ENCODE assay signal across 32 cellular contexts in genomic region chr3:4011136-4011535, GRCh38.
"Had no signal": no experiment of that assay in that cellular context is flagged by ENCODE, and none has a peak within 500 bp of the region (broad histone marks: within the 10 kb centered on the region; RNA-seq: fewer than 3 reads in every experiment).

No MANE protein-coding gene starts in this region.

- H3K36me3 ChIP-seq: adrenal gland, ascending aorta, breast epithelium, cardiac muscle cell, colonic mucosa, esophagus squamous epithelium had no signal

- DNase-seq: activated CD4-positive, alpha-beta memory T cell treated with anti-CD3 and anti-CD28 coated beads for 36 hours; activated CD4-positive, alpha-beta T cell treated with anti-CD3 and anti-CD28 coated beads for 1 hour; activated CD4-positive, alpha-beta T cell treated with anti-CD3 and anti-CD28 coated beads, Interleukin-2, amount 10 ng/mL, durations not matched to agents 24 days and 14 days; activated CD8-positive, alpha-beta memory T cell treated with anti-CD3 and anti-CD28 coated beads, Interleukin-2, amount 10 ng/mL, durations not matched to agents 7 days and 5 days; activated CD8-positive, alpha-beta memory T cell treated with anti-CD3 and anti-CD28 coated beads, Interleukin-2, amount 50 U/mL, for 4 hours; activated CD8-positive, alpha-beta T cell treated with anti-CD3 and anti-CD28 coated beads, Interleukin-2, amount 10 ng/mL, durations not matched to agents 7 days and 5 days; activated effector memory CD4-positive, alpha-beta T cell treated with anti-CD3 and anti-CD28 coated beads, Interleukin-2, amount 50 U/mL, for 16 hours; activated naive CD4-positive, alpha-beta T cell treated with anti-CD3 and anti-CD28 coated beads for 36 hours; activated naive CD8-positive, alpha-beta T cell treated with anti-CD3 and anti-CD28 coated beads for 36 hours; activated naive CD8-positive, alpha-beta T cell treated with anti-CD3 and anti-CD28 coated beads, Interleukin-2, amount 50 U/mL, for 24 hours; activated T-cell treated with anti-CD3 and anti-CD28 coated beads, Interleukin-2, amount 50 U/mL, for 1 hour; activated T-cell treated with anti-CD3 and anti-CD28 coated beads, Interleukin-2, amount 50 U/mL, for 48 hours; adrenal gland; amygdala; central memory CD4-positive, alpha-beta T cell; cerebellar nuclear complex; colonic mucosa; effector CD8-positive, alpha-beta T cell; esophagus squamous epithelium; foreskin melanocyte; head of caudate nucleus; T-helper 2 cell had no signal

- H3K27ac ChIP-seq: adrenal gland, ascending aorta, breast epithelium, cardiac muscle cell, colonic mucosa, epithelial cell of prostate, esophagus squamous epithelium, VCaP had no signal

- H3K27me3 ChIP-seq: adrenal gland, ascending aorta, breast epithelium, cardiac muscle cell, colonic mucosa, esophagus squamous epithelium had no signal

- H3K27ac Mint-ChIP-seq: activated CD4-positive, alpha-beta memory T cell treated with anti-CD3 and anti-CD28 coated beads for 36 hours; activated CD4-positive, alpha-beta T cell treated with anti-CD3 and anti-CD28 coated beads, Interleukin-2, amount 10 ng/mL, durations not matched to agents 24 days and 14 days; activated CD8-positive, alpha-beta memory T cell treated with anti-CD3 and anti-CD28 coated beads, Interleukin-2, amount 10 ng/mL, durations not matched to agents 7 days and 5 days; activated CD8-positive, alpha-beta T cell treated with anti-CD3 and anti-CD28 coated beads, Interleukin-2, amount 10 ng/mL, durations not matched to agents 7 days and 5 days; activated naive CD4-positive, alpha-beta T cell treated with anti-CD3 and anti-CD28 coated beads for 36 hours; activated naive CD4-positive, alpha-beta T cell treated with anti-CD3 and anti-CD28 coated beads, Interleukin-2, amount 50 U/mL, for 24 hours; activated naive CD8-positive, alpha-beta T cell treated with anti-CD3 and anti-CD28 coated beads for 36 hours; activated naive CD8-positive, alpha-beta T cell treated with anti-CD3 and anti-CD28 coated beads, Interleukin-2, amount 50 U/mL, for 24 hours; activated T-helper 1 cell treated with anti-CD3 and anti-CD28 coated beads, Interleukin-12 subunit alpha, Interleukin-12 subunit beta, Interleukin-2, Interleukin-4 antibody, amounts not matched to agents 30 ng/mL and 10 ng/mL and 1 ng/mL, durations not matched to agents 14 hours and 24 hours and 36 hours; activated T-helper 2 cell treated with anti-CD3 and anti-CD28 coated beads, Interferon-gamma antibody, Interleukin-2, Interleukin-4, amounts not matched to agents 10 μg/mL and 5 μg/mL and 100 μg/mL, durations not matched to agents 14 hours and 24 hours and 36 hours; WTC11 had no signal

- ATAC-seq: activated CD8-positive, alpha-beta memory T cell treated with anti-CD3 and anti-CD28 coated beads, Interleukin-2, amount 10 ng/mL, durations not matched to agents 7 days and 5 days; activated CD8-positive, alpha-beta T cell treated with anti-CD3 and anti-CD28 coated beads, Interleukin-2, amount 10 ng/mL, durations not matched to agents 7 days and 5 days; activated naive CD8-positive, alpha-beta T cell treated with anti-CD3 and anti-CD28 coated beads, Interleukin-2, amount 50 U/mL, for 24 hours; WTC11 had no signal

- H3K4me3 ChIP-seq: adrenal gland, ascending aorta, breast epithelium, cardiac muscle cell, colonic mucosa, esophagus squamous epithelium had no signal

- H3K4me3 Mint-ChIP-seq: activated CD4-positive, alpha-beta memory T cell treated with anti-CD3 and anti-CD28 coated beads for 36 hours; activated CD4-positive, alpha-beta T cell treated with anti-CD3 and anti-CD28 coated beads, Interleukin-2, amount 10 ng/mL, durations not matched to agents 24 days and 14 days; activated CD8-positive, alpha-beta memory T cell treated with anti-CD3 and anti-CD28 coated beads, Interleukin-2, amount 10 ng/mL, durations not matched to agents 7 days and 5 days; activated CD8-positive, alpha-beta T cell treated with anti-CD3 and anti-CD28 coated beads, Interleukin-2, amount 10 ng/mL, durations not matched to agents 7 days and 5 days; activated naive CD4-positive, alpha-beta T cell treated with anti-CD3 and anti-CD28 coated beads for 36 hours; activated naive CD4-positive, alpha-beta T cell treated with anti-CD3 and anti-CD28 coated beads, Interleukin-2, amount 50 U/mL, for 24 hours; activated naive CD8-positive, alpha-beta T cell treated with anti-CD3 and anti-CD28 coated beads for 36 hours; activated naive CD8-positive, alpha-beta T cell treated with anti-CD3 and anti-CD28 coated beads, Interleukin-2, amount 50 U/mL, for 24 hours; activated T-helper 1 cell treated with anti-CD3 and anti-CD28 coated beads, Interleukin-12 subunit alpha, Interleukin-12 subunit beta, Interleukin-2, Interleukin-4 antibody, amounts not matched to agents 30 ng/mL and 10 ng/mL and 1 ng/mL, durations not matched to agents 14 hours and 24 hours and 36 hours; brain; WTC11 had no signal

- H3K36me3 Mint-ChIP-seq: activated CD4-positive, alpha-beta memory T cell treated with anti-CD3 and anti-CD28 coated beads for 36 hours; activated CD8-positive, alpha-beta memory T cell treated with anti-CD3 and anti-CD28 coated beads, Interleukin-2, amount 10 ng/mL, durations not matched to agents 7 days and 5 days; activated naive CD4-positive, alpha-beta T cell treated with anti-CD3 and anti-CD28 coated beads, Interleukin-2, amount 50 U/mL, for 24 hours; activated naive CD8-positive, alpha-beta T cell treated with anti-CD3 and anti-CD28 coated beads for 36 hours; brain had no signal

- H3K4me1 ChIP-seq: adrenal gland, ascending aorta, breast epithelium, colonic mucosa, esophagus squamous epithelium had no signal

- H3K4me1 Mint-ChIP-seq: activated CD4-positive, alpha-beta T cell treated with anti-CD3 and anti-CD28 coated beads, Interleukin-2, amount 10 ng/mL, durations not matched to agents 24 days and 14 days; activated naive CD8-positive, alpha-beta T cell treated with anti-CD3 and anti-CD28 coated beads, Interleukin-2, amount 50 U/mL, for 24 hours had no signal

- H3K9me3 Mint-ChIP-seq: activated CD4-positive, alpha-beta memory T cell treated with anti-CD3 and anti-CD28 coated beads for 36 hours; activated CD4-positive, alpha-beta T cell treated with anti-CD3 and anti-CD28 coated beads, Interleukin-2, amount 10 ng/mL, durations not matched to agents 24 days and 14 days; activated naive CD4-positive, alpha-beta T cell treated with anti-CD3 and anti-CD28 coated beads for 36 hours; activated naive CD4-positive, alpha-beta T cell treated with anti-CD3 and anti-CD28 coated beads, Interleukin-2, amount 50 U/mL, for 24 hours; activated naive CD8-positive, alpha-beta T cell treated with anti-CD3 and anti-CD28 coated beads for 36 hours; activated naive CD8-positive, alpha-beta T cell treated with anti-CD3 and anti-CD28 coated beads, Interleukin-2, amount 50 U/mL, for 24 hours; activated T-helper 1 cell treated with anti-CD3 and anti-CD28 coated beads, Interleukin-12 subunit alpha, Interleukin-12 subunit beta, Interleukin-2, Interleukin-4 antibody, amounts not matched to agents 30 ng/mL and 10 ng/mL and 1 ng/mL, durations not matched to agents 14 hours and 24 hours and 36 hours; activated T-helper 2 cell treated with anti-CD3 and anti-CD28 coated beads, Interferon-gamma antibody, Interleukin-2, Interleukin-4, amounts not matched to agents 10 μg/mL and 5 μg/mL and 100 μg/mL, durations not matched to agents 14 hours and 24 hours and 36 hours had no signal

- H3K27me3 Mint-ChIP-seq: activated CD4-positive, alpha-beta memory T cell treated with anti-CD3 and anti-CD28 coated beads for 36 hours; activated CD4-positive, alpha-beta T cell treated with anti-CD3 and anti-CD28 coated beads, Interleukin-2, amount 10 ng/mL, durations not matched to agents 24 days and 14 days; activated CD8-positive, alpha-beta memory T cell treated with anti-CD3 and anti-CD28 coated beads, Interleukin-2, amount 10 ng/mL, durations not matched to agents 7 days and 5 days; activated naive CD4-positive, alpha-beta T cell treated with anti-CD3 and anti-CD28 coated beads, Interleukin-2, amount 50 U/mL, for 24 hours; activated naive CD8-positive, alpha-beta T cell treated with anti-CD3 and anti-CD28 coated beads for 36 hours; activated naive CD8-positive, alpha-beta T cell treated with anti-CD3 and anti-CD28 coated beads, Interleukin-2, amount 50 U/mL, for 24 hours; brain had no signal

- H3K9me3 ChIP-seq: adrenal gland, ascending aorta, breast epithelium, colonic mucosa, esophagus squamous epithelium had no signal
